28 cellular contexts compared by ENCODE assay signal in genomic region chr18:10119528-10119927, GRCh38.
"Had no signal": no experiment of that assay in that cellular context is flagged by ENCODE, and none has a peak within 500 bp of the region (broad histone marks: within the 10 kb centered on the region; RNA-seq: fewer than 3 reads in every experiment).

No MANE protein-coding gene starts in this region.

- FAIRE-seq: small intestine, urothelium cell line had no signal

- H3K36me3 ChIP-seq: neutrophil, ovary, right lobe of liver, sigmoid colon, stomach, thoracic aorta, thyroid gland, tibial nerve, upper lobe of left lung, vagina had no signal

- H3K9ac ChIP-seq: parathyroid adenoma had no signal

- H2AFZ ChIP-seq: parathyroid adenoma had no signal

- H3K79me2 ChIP-seq: parathyroid adenoma had no signal

- H3K27ac ChIP-seq: neutrophil, ovary, parathyroid adenoma, psoas muscle, right lobe of liver, sigmoid colon, stomach, thoracic aorta, thyroid gland, tibial nerve, upper lobe of left lung, vagina had no signal

- H3K9me3 ChIP-seq: neutrophil, ovary, thyroid gland, upper lobe of left lung, vagina had no signal

- H3K27me3 ChIP-seq: neutrophil, ovary, right lobe of liver, sigmoid colon, stomach, thyroid gland, tibial nerve, upper lobe of left lung, vagina had no signal

- H3K4me3 ChIP-seq: ovary, psoas muscle, right lobe of liver, sigmoid colon, stomach, thoracic aorta, thyroid gland, tibial nerve, upper lobe of left lung, vagina had no signal

- H3K4me1 ChIP-seq: right lobe of liver had no signal

- DNase-seq: naive thymus-derived CD8-positive, alpha-beta T cell; nephron progenitor cell; nucleus accumbens; ovary; posterior cingulate gyrus; psoas muscle; right cardiac atrium; right lobe of liver; sigmoid colon; small intestine; stimulated activated CD4-positive, alpha-beta T cell treated with anti-CD3 and anti-CD28 coated beads, Interleukin-15, amount 100 ng/mL, for 24 hours; stimulated activated CD4-positive, alpha-beta T cell treated with anti-CD3 and anti-CD28 coated beads, Interleukin-2, amount 100 ng/mL, for 24 hours; stimulated activated CD4-positive, alpha-beta T cell treated with anti-CD3 and anti-CD28 coated beads, Interleukin-2, amount 100 ng/mL, for 48 hours; stimulated activated CD4-positive, alpha-beta T cell treated with anti-CD3 and anti-CD28 coated beads, Interleukin-4, amount 100 ng/mL, for 24 hours; stimulated activated naive B cell treated with anti-CD40 and anti-IgM and Interleukin-4, amounts not matched to agents 10 μg/mL and 1 μg/mL and 100 μg/mL, for 72 hours; stimulated activated naive CD4-positive, alpha-beta T cell treated with Interleukin-2 at 50 U/mL for 16 hours; stomach; thyroid gland; trophoblast cell; upper lobe of left lung had no signal

- ATAC-seq: naive thymus-derived CD8-positive, alpha-beta T cell; natural killer cell treated with Interleukin-12 subunit alpha and Interleukin-12 subunit beta and Interleukin-15 and Interleukin-18, amount 100 ng/mL, for 72 hours; psoas muscle; right cardiac atrium; right lobe of liver; stimulated activated effector memory CD8-positive, alpha-beta T cell treated with anti-CD3 and anti-CD28 coated beads, Interleukin-12 subunit alpha, Interleukin-12 subunit beta, amount 100 ng/mL, for 72 hours; stimulated activated naive B cell treated with anti-CD40 and anti-IgM and Interleukin-4, amounts not matched to agents 10 μg/mL and 1 μg/mL and 100 μg/mL, for 72 hours had no signal
